ENCODE assay signal across 16 cellular contexts in genomic region chr12:532908-533565, GRCh38.
DNase-seq lines count a peak whose midpoint lies in the region; ATAC-seq and TF ChIP-seq lines count a peak whose summit lies in the region.
"Had no signal": no experiment of that assay in that cellular context is flagged by ENCODE, and none has a peak within 500 bp of the region (broad histone marks: within the 10 kb centered on the region; RNA-seq: fewer than 3 reads in every experiment).

No MANE protein-coding gene starts in this region.

- TF ChIP-seq CTCF in WERI-Rb-1 (IDR thresholded peaks at IDR 0.05; ENCODE audit: low read depth, low read length), result no peak
- TF ChIP-seq CTCF in hepatocyte (IDR thresholded peaks at IDR 0.05; ENCODE audit: poor library complexity), result no peak

- H3K9me3 ChIP-seq in WERI-Rb-1 (ENCODE audit: severe bottlenecking) (peaks cover 19% of the 10 kb centered on the region), hepatocyte (ENCODE audit: low read depth) (no peaks in the 10 kb centered on the region)
- H3K9me3 ChIP-seq: body of pancreas, transverse colon had no signal

- ATAC-seq in HG03571 (IDR thresholded peaks at IDR 0.05; ENCODE audit: unreplicated experiment), result no peak
- no peak for ATAC-seq in HG03280 (IDR thresholded peaks at IDR 0.05; ENCODE audit: unreplicated experiment)
- ATAC-seq: body of pancreas had no signal

- no peaks in the 10 kb centered on the region for H3K27me3 ChIP-seq in WERI-Rb-1 (ENCODE audit: insufficient read depth, low read depth, severe bottlenecking)
- no peaks in the 10 kb centered on the region for H3K27me3 ChIP-seq in hepatocyte
- H3K27me3 ChIP-seq: body of pancreas, transverse colon had no signal

- H3K79me2 ChIP-seq in hepatocyte, result no peaks in the 10 kb centered on the region

- 82% methylated on average over 9 of the region's 9 CpGs for WGBS in hepatocyte (ENCODE audit: low lambda C conversion rate, missing lambda C conversion rate)

- no peaks in the 10 kb centered on the region; the same call in 1 of the 2 replicates for H3K36me3 ChIP-seq in WERI-Rb-1
- H3K36me3 ChIP-seq in hepatocyte (replicated peaks; ENCODE audit: insufficient read depth, low read depth), result no peaks in the 10 kb centered on the region
- H3K36me3 ChIP-seq: transverse colon had no signal

- DNase-seq in A172 (ENCODE audit: low spot score), result peak; percentile 53
- peak; percentile 95 for DNase-seq in GM04504 (ENCODE audit: low read depth)
- DNase-seq in WERI-Rb-1, result peak; percentile 35
- peak; percentile 14 for DNase-seq in hepatocyte (ENCODE audit: low spot score)
- DNase-seq in NCI-H2107 (lab: John Stamatoyannopoulos, UW), result no peak
- DNase-seq in NOMO-1 treated with dmso at 0.1 percent for 144 hours (lab: John Stamatoyannopoulos, UW; ENCODE audit: unreplicated experiment), result no peak
- DNase-seq: activated CD4-positive, alpha-beta memory T cell treated with anti-CD3 and anti-CD28 coated beads, Interleukin-2, amount 10 ng/mL, durations not matched to agents 7 days and 5 days; AML-193; body of pancreas; effector memory CD4-positive, alpha-beta T cell; NCI-H1694; NCI-H526; Right ventricle myocardium superior; transverse colon had no signal

- no peaks in the 10 kb centered on the region for H4K20me1 ChIP-seq in hepatocyte (ENCODE audit: insufficient read depth, poor library complexity, severe bottlenecking)

- no peak overlapping the region for H3K4me3 ChIP-seq in WERI-Rb-1 (ENCODE audit: low read depth, low read length)
- no peak overlapping the region for H3K4me3 ChIP-seq in hepatocyte
- H3K4me3 ChIP-seq: body of pancreas, transverse colon had no signal

- peak overlapping the region; percentile 36 for H3K27ac ChIP-seq in WERI-Rb-1
- peak overlapping the region; percentile 16 for H3K27ac ChIP-seq in hepatocyte
- H3K27ac ChIP-seq: body of pancreas, transverse colon had no signal

- H3K9me2 ChIP-seq in hepatocyte (replicated peaks; ENCODE audit: insufficient read depth), result no peaks in the 10 kb centered on the region

- no peak overlapping the region for H3K4me2 ChIP-seq in hepatocyte

- no peak overlapping the region for H2AFZ ChIP-seq in hepatocyte

- no peaks in the 10 kb centered on the region for H3K4me1 ChIP-seq in hepatocyte (ENCODE audit: insufficient read depth)
- H3K4me1 ChIP-seq: body of pancreas had no signal

Comparison
In these comparisons a context has a peak if more than half of its experiments do, and no peak if none do; other contexts are left out.
1. DNase-seq: peak in A172 (single experiment), GM04504 (single experiment), WERI-Rb-1 (single experiment) and hepatocyte (single experiment); none in NCI-H2107 (single experiment) and NOMO-1 treated with dmso at 0.1 percent for 144 hours (single experiment).